8 cellular contexts compared by ENCODE assay signal in the genomic region with DNA sequence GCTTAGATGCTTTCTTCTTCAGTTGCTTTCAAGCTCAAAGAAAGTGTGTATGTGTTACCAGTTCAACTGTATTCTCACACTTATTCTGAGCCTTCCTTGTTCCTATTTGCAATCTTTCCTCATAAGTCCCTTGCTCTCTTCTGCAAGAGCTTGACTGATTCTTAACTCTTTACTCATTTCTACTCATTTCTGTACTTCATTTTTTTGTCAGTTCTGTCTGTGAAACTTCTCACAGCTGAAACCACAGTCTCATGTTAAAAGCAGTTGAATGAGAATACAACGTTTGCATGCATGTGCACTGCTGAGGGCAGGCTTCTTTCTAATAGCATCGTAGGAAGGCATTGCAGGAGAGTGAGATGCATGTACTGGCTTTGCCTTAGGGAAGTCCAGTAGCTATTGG.
A peak's percentile ranks its signal among the peaks of the same experiment; 100 is the strongest.
DNase-seq lines count a peak whose midpoint lies in the region; ATAC-seq and FAIRE-seq lines count a peak whose summit lies in the region.
"Not testable (repeated sequence)": the region's sequence is repeated elsewhere in the genome, so short reads cannot be mapped to it uniquely, and the experiment has no call there.

No MANE protein-coding gene starts in this region.

- not testable (repeated sequence) for H3K27me3 Mint-ChIP-seq in stimulated activated naive CD8-positive, alpha-beta T cell treated with anti-CD3 and anti-CD28 coated beads, Interleukin-15, amount 100 ng/mL, for 72 hours

- not testable (repeated sequence) for H3K4me1 Mint-ChIP-seq in stimulated activated naive CD8-positive, alpha-beta T cell treated with anti-CD3 and anti-CD28 coated beads, Interleukin-15, amount 100 ng/mL, for 72 hours

- ATAC-seq in GM21447 (IDR thresholded peaks at IDR 0.05; ENCODE audit: unreplicated experiment): peak; percentile 86
- ATAC-seq in HG02623 (IDR thresholded peaks at IDR 0.05; ENCODE audit: unreplicated experiment): peak; percentile 91
- ATAC-seq in HG02938 (IDR thresholded peaks at IDR 0.05; ENCODE audit: unreplicated experiment): peak; percentile 91
- peak; percentile 52 for ATAC-seq in HG03139 (IDR thresholded peaks at IDR 0.05; ENCODE audit: unreplicated experiment)
- peak; percentile 74 for ATAC-seq in HG03521 (IDR thresholded peaks at IDR 0.05; ENCODE audit: unreplicated experiment)
- ATAC-seq in stimulated activated naive CD8-positive, alpha-beta T cell treated with anti-CD3 and anti-CD28 coated beads, Interleukin-15, amount 100 ng/mL, for 72 hours: peak; percentile 87

- not testable (repeated sequence) for DNase-seq in GM18507 (ENCODE audit: extremely low spot score, insufficient read length, low read depth); GM19239 (ENCODE audit: insufficient read length, low spot score); stimulated activated naive CD8-positive, alpha-beta T cell treated with anti-CD3 and anti-CD28 coated beads, Interleukin-15, amount 100 ng/mL, for 72 hours

- H3K4me3 Mint-ChIP-seq in stimulated activated naive CD8-positive, alpha-beta T cell treated with anti-CD3 and anti-CD28 coated beads, Interleukin-15, amount 100 ng/mL, for 72 hours: not testable (repeated sequence)

- not testable (repeated sequence) for H3K27ac Mint-ChIP-seq in stimulated activated naive CD8-positive, alpha-beta T cell treated with anti-CD3 and anti-CD28 coated beads, Interleukin-15, amount 100 ng/mL, for 72 hours

- not testable (repeated sequence) for H3K9me3 Mint-ChIP-seq in stimulated activated naive CD8-positive, alpha-beta T cell treated with anti-CD3 and anti-CD28 coated beads, Interleukin-15, amount 100 ng/mL, for 72 hours

- peak; percentile 29 for FAIRE-seq in GM18507 (lab: Jason Lieb, UNC)
- peak; percentile 68 for FAIRE-seq in GM19239 (lab: Jason Lieb, UNC)
